ENCODE assay signal across 20 cellular contexts in the genomic region with DNA sequence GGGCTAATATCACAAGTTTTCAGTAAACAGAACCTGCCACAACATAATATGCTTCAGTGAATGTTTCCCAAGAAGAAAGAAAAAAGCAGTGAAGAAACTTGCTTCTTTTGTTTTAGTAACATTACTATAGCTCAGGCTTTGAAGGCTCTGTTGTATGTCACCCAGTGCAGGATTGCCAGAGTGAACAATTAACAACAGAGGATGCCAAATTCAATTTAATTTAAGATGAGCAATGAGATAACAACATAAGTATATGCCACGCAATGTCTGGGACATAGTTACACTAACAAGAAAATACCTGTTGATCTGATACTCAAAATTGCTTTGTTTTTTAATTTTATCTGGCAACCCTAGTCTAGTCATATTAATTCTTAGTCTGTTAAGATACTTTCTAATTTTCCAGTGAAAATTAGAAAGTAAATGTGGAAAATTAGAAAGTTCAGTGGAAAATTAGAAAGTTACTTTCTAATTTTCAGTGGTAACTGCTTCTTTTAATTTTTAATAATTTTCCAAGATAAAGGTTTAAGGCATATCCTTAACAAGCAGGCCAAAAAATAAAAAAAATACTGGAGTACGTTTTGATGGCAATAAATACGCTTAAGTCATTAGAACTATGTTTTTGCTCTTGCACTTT.
A peak's percentile ranks its signal among the peaks of the same experiment; 100 is the strongest.
DNase-seq lines count a peak whose midpoint lies in the region; ATAC-seq and TF ChIP-seq lines count a peak whose summit lies in the region.
"Had no signal": no experiment of that assay in that cellular context is flagged by ENCODE, and none has a peak within 500 bp of the region (broad histone marks: within the 10 kb centered on the region; RNA-seq: fewer than 3 reads in every experiment).

No MANE protein-coding gene starts in this region.

- H2AFZ ChIP-seq in Karpas-422 (ENCODE audit: low read length): peak overlapping the region; percentile 54; the same call in 1 of the 2 replicates

- H3K4me3 ChIP-seq in BE2C (ENCODE audit: low read depth, low read length): no peak overlapping the region
- H3K4me3 ChIP-seq in Karpas-422 (ENCODE audit: low read length): no peak overlapping the region
- H3K4me3 ChIP-seq: BLaER1 treated with 17β-estradiol and CSF1 and Interleukin-3, amounts not matched to agents 10 nM and 100 nM had no signal

- H3K9me3 ChIP-seq in BE2C (no peaks in the 10 kb centered on the region), Karpas-422 (ENCODE audit: low read length) (peaks cover 3% of the 10 kb centered on the region; the same call in 1 of the 2 replicates)

- peaks cover 4% of the 10 kb centered on the region for H3K4me1 Mint-ChIP-seq in mesothelial cell of epicardium
- H3K4me1 Mint-ChIP-seq: B cell; CD14-positive monocyte; CD8-positive, alpha-beta memory T cell had no signal

- H4K20me1 ChIP-seq in Karpas-422 (ENCODE audit: insufficient read depth, low read depth, low read length): no peaks in the 10 kb centered on the region
- H4K20me1 ChIP-seq: BLaER1 treated with 17β-estradiol and CSF1 and Interleukin-3, amounts not matched to agents 10 nM and 100 nM had no signal

- no peaks in the 10 kb centered on the region for H3K9me2 ChIP-seq in Karpas-422 (replicated peaks; ENCODE audit: insufficient read depth, low read length)

- no peaks in the 10 kb centered on the region for H3K4me1 ChIP-seq in BE2C
- no peaks in the 10 kb centered on the region for H3K4me1 ChIP-seq in Karpas-422 (ENCODE audit: low read length)
- H3K4me1 ChIP-seq: BLaER1 treated with 17β-estradiol and CSF1 and Interleukin-3, amounts not matched to agents 10 nM and 100 nM had no signal

- H3K9me3 Mint-ChIP-seq in mesothelial cell of epicardium: peaks cover 19% of the 10 kb centered on the region

- H3K27ac ChIP-seq in Karpas-422 (ENCODE audit: low read length): no peak overlapping the region
- H3K27ac ChIP-seq: 22Rv1; BLaER1 treated with 17β-estradiol and CSF1 and Interleukin-3, amounts not matched to agents 10 nM and 100 nM had no signal

- no peak overlapping the region for H3K9ac ChIP-seq in Karpas-422 (ENCODE audit: low read length)
- H3K9ac ChIP-seq: BLaER1 treated with 17β-estradiol and CSF1 and Interleukin-3, amounts not matched to agents 10 nM and 100 nM had no signal

- no peaks in the 10 kb centered on the region for H3K27me3 Mint-ChIP-seq in mesothelial cell of epicardium (ENCODE audit: low read depth)
- H3K27me3 Mint-ChIP-seq: B cell; CD4-positive, alpha-beta T cell; CD8-positive, alpha-beta memory T cell had no signal

- H3K79me2 ChIP-seq in Karpas-422 (ENCODE audit: low read length): no peaks in the 10 kb centered on the region

- no peaks in the 10 kb centered on the region for H3K27me3 ChIP-seq in BE2C
- H3K27me3 ChIP-seq in Karpas-422 (ENCODE audit: low read length): no peaks in the 10 kb centered on the region
- H3K27me3 ChIP-seq: BLaER1 treated with 17β-estradiol and CSF1 and Interleukin-3, amounts not matched to agents 10 nM and 100 nM had no signal

- TF ChIP-seq CTCF in BE2C (IDR thresholded peaks at IDR 0.05; ENCODE audit: low read depth, low read length) (no peak), mesothelial cell of epicardium (IDR thresholded peaks at IDR 0.05; ENCODE audit: unreplicated experiment) (no peak)

- H3K36me3 ChIP-seq in BE2C: no peaks in the 10 kb centered on the region
- H3K36me3 ChIP-seq in Karpas-422 (ENCODE audit: insufficient read depth, low read length): no peaks in the 10 kb centered on the region
- H3K36me3 ChIP-seq: BLaER1 treated with 17β-estradiol and CSF1 and Interleukin-3, amounts not matched to agents 10 nM and 100 nM had no signal

- H3K4me3 Mint-ChIP-seq in mesothelial cell of epicardium: no peak overlapping the region
- H3K4me3 Mint-ChIP-seq: B cell; CD14-positive monocyte; CD4-positive, alpha-beta T cell; CD8-positive, alpha-beta memory T cell had no signal

- H3K27ac Mint-ChIP-seq in mesothelial cell of epicardium: peak overlapping the region; percentile 34
- H3K27ac Mint-ChIP-seq: B cell; CD14-positive monocyte; CD4-positive, alpha-beta T cell; CD8-positive, alpha-beta memory T cell had no signal

- peaks cover 3% of the 10 kb centered on the region for H3K36me3 Mint-ChIP-seq in mesothelial cell of epicardium
- H3K36me3 Mint-ChIP-seq: CD14-positive monocyte; CD8-positive, alpha-beta memory T cell had no signal

- DNase-seq in BE2C: peak; percentile 28
- no peak for DNase-seq in Karpas-422
- no peak for DNase-seq in mesothelial cell of epicardium (ENCODE audit: low spot score in 2 of 2, unreplicated experiment in 2 of 2)
- DNase-seq: CD4-positive, alpha-beta T cell; CD8-positive, alpha-beta memory T cell; DMS 273 treated with DMSO at 0.1 percent for 48 hours; DMS79 treated with DMSO at 0.1 percent for 48 hours; GF-D8; GOT3; H7; HCEC 1CT had no signal

- no peak overlapping the region for H3K4me2 ChIP-seq in Karpas-422 (ENCODE audit: low read depth, low read length, poor library complexity, severe bottlenecking)
- H3K4me2 ChIP-seq: BLaER1 treated with 17β-estradiol and CSF1 and Interleukin-3, amounts not matched to agents 10 nM and 100 nM had no signal

- peak; percentile 95 for ATAC-seq in SK-N-SH treated with all-trans-retinoic acid at 6 μM for 48 hours
- ATAC-seq in HG02885 (IDR thresholded peaks at IDR 0.05; ENCODE audit: poor library complexity, unreplicated experiment): no peak
- no peak for ATAC-seq in HG02623 (IDR thresholded peaks at IDR 0.05; ENCODE audit: unreplicated experiment)
- no peak for ATAC-seq in GM19324 (IDR thresholded peaks at IDR 0.05; ENCODE audit: low FRiP score, unreplicated experiment)
- no peak for ATAC-seq in HG03460 (IDR thresholded peaks at IDR 0.05; ENCODE audit: unreplicated experiment)

TF ChIP-seq in SK-N-SH treated with all-trans-retinoic acid at 6 μM for 48 hours, 23 proteins besides CTCF, POLR2A, EP300 and RAD21 (continues in another document):
- TF ChIP-seq ISL1 (CRISPR knock-in tag; IDR thresholded peaks at IDR 0.05) (peak; percentile 92), TOX (CRISPR knock-in tag; IDR thresholded peaks at IDR 0.05; ENCODE audit: borderline replicate concordance) (peak; percentile 96), CSDC2 (CRISPR knock-in tag; IDR thresholded peaks at IDR 0.05) (no peak), TCF4 (CRISPR knock-in tag; IDR thresholded peaks at IDR 0.05; ENCODE audit: borderline replicate concordance) (peak; percentile 78; the same call in 1 of the 2 replicates), ZC3H10 (CRISPR knock-in tag; IDR thresholded peaks at IDR 0.05) (peak; percentile 68; the same call in 1 of the 2 replicates), OSR1 (CRISPR knock-in tag; IDR thresholded peaks at IDR 0.05) (no peak), ZNF70 (CRISPR knock-in tag; IDR thresholded peaks at IDR 0.05) (no peak), ZNF565 (CRISPR knock-in tag; conservative IDR thresholded peaks at IDR 0.05; ENCODE audit: low read depth) (no peak), RARB (CRISPR knock-in tag; IDR thresholded peaks at IDR 0.05) (peak; percentile 91; the same call in 1 of the 2 replicates), ZNF8 (CRISPR knock-in tag; IDR thresholded peaks at IDR 0.05) (no peak; the same call in 1 of the 2 replicates), GLIS3 (CRISPR knock-in tag; IDR thresholded peaks at IDR 0.05) (no peak), PPARA (CRISPR knock-in tag; IDR thresholded peaks at IDR 0.05; ENCODE audit: borderline replicate concordance) (no peak), SNAI2 (CRISPR knock-in tag; IDR thresholded peaks at IDR 0.05) (no peak)
- TF ChIP-seq, protein P1, sequence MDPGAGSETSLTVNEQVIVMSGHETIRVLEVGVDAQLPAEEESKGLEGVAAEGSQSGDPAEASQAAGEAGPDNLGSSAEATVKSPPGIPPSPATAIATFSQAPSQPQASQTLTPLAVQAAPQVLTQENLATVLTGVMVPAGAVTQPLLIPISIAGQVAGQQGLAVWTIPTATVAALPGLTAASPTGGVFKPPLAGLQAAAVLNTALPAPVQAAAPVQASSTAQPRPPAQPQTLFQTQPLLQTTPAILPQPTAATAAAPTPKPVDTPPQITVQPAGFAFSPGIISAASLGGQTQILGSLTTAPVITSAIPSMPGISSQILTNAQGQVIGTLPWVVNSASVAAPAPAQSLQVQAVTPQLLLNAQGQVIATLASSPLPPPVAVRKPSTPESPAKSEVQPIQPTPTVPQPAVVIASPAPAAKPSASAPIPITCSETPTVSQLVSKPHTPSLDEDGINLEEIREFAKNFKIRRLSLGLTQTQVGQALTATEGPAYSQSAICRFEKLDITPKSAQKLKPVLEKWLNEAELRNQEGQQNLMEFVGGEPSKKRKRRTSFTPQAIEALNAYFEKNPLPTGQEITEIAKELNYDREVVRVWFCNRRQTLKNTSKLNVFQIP (CRISPR knock-in tag; IDR thresholded peaks at IDR 0.05; ENCODE audit: borderline replicate concordance, low read depth): no peak
- TF ChIP-seq, protein P2, sequence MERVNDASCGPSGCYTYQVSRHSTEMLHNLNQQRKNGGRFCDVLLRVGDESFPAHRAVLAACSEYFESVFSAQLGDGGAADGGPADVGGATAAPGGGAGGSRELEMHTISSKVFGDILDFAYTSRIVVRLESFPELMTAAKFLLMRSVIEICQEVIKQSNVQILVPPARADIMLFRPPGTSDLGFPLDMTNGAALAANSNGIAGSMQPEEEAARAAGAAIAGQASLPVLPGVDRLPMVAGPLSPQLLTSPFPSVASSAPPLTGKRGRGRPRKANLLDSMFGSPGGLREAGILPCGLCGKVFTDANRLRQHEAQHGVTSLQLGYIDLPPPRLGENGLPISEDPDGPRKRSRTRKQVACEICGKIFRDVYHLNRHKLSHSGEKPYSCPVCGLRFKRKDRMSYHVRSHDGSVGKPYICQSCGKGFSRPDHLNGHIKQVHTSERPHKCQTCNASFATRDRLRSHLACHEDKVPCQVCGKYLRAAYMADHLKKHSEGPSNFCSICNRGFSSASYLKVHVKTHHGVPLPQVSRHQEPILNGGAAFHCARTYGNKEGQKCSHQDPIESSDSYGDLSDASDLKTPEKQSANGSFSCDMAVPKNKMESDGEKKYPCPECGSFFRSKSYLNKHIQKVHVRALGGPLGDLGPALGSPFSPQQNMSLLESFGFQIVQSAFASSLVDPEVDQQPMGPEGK (CRISPR knock-in tag; IDR thresholded peaks at IDR 0.05; ENCODE audit: borderline replicate concordance): no peak
- TF ChIP-seq, protein P3, sequence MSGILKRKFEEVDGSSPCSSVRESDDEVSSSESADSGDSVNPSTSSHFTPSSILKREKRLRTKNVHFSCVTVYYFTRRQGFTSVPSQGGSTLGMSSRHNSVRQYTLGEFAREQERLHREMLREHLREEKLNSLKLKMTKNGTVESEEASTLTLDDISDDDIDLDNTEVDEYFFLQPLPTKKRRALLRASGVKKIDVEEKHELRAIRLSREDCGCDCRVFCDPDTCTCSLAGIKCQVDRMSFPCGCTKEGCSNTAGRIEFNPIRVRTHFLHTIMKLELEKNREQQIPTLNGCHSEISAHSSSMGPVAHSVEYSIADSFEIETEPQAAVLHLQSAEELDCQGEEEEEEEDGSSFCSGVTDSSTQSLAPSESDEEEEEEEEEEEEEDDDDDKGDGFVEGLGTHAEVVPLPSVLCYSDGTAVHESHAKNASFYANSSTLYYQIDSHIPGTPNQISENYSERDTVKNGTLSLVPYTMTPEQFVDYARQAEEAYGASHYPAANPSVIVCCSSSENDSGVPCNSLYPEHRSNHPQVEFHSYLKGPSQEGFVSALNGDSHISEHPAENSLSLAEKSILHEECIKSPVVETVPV (CRISPR knock-in tag; IDR thresholded peaks at IDR 0.05): no peak; the same call in 1 of the 2 replicates
